10 cellular contexts compared by ENCODE assay signal in the genomic region with DNA sequence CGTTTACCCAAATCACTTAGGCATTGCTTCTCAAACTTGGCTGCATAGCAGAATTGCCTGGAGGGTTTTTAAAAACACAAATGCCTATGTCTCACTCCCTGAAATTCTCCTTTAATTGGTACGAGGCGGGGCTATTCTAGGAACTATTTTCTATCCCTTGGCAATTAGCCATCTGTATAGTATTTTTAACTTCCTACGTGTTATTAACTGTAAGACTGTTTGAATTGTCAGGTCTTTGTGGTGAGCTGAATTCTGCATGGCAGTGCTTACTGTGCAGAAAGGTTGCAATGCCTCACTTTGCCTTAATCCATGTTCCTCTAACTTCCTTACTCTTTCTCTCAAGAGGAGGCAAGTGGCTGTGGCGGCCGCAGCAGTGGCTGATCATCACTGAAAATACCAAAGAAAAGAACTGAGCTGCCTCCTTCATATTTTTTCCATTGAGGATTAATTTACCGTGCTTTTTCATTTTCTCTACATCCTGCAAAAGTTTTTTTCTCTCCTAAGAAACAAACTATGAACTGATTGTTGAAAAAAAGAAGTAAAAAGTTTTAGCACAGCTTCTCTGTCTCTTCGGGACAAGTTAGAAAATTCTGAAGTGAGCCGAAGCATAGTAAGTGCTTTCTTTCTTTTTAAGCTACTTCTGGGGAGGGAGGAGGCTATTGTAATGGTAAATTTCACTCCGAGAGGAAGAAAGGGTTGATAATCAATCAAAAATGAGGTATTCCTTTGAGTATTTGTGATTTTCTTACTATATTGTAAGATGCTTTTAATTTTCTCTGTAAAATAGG. TPM values are rescaled to one million over a fixed set of nuclear protein-coding genes. Genes with fewer than 3 reads are reported as not detected.
DNase-seq lines count a peak whose midpoint lies in the region; ATAC-seq and TF ChIP-seq lines count a peak whose summit lies in the region.
"Had no signal": no experiment of that assay in that cellular context is flagged by ENCODE, and none has a peak within 500 bp of the region (broad histone marks: within the 10 kb centered on the region; RNA-seq: fewer than 3 reads in every experiment).

A gene (plus strand): TSS at position 329 of the 788 bp plus-strand sequence. CDS start 824 bp downstream, outside the sequence.

- CTCF ChIA-PET in CD4-positive, alpha-beta T cell (lab: Charles Lee), result no interaction called here

- ATAC-seq in CD4-positive, alpha-beta T cell (ENCODE audit: poor library complexity), result no peak

- no peak for TF ChIP-seq CTCF in HFFc6 (IDR thresholded peaks at IDR 0.05)
- no peak for TF ChIP-seq CTCF in brain microvascular endothelial cell (IDR thresholded peaks at IDR 0.05; ENCODE audit: low read depth, low read length, missing control alignments)
- no peak for TF ChIP-seq CTCF in smooth muscle cell (IDR thresholded peaks at IDR 0.05; ENCODE audit: borderline replicate concordance, insufficient read depth, poor library complexity, severe bottlenecking)
- TF ChIP-seq CTCF in CD4-positive, alpha-beta T cell (IDR thresholded peaks at IDR 0.05), result no peak

- peak within 1 kb of the TSS; percentile 99 for H2AFZ ChIP-seq in smooth muscle cell (ENCODE audit: low read depth)

- H3K27ac Mint-ChIP-seq in HFFc6 (0 out of 2 replicates have a peak within 1 kb of the TSS, but pooled peaks have one; percentile 6), immature natural killer cell (peak within 1 kb of the TSS in 2 of 6 donors; percentile 11 to 28)
- no peak within 1 kb of the TSS for H3K27ac Mint-ChIP-seq in CD4-positive, alpha-beta T cell

- DNase-seq in HFFc6 (peak; percentile 29), brain microvascular endothelial cell (peak; percentile 5), immature natural killer cell (no peak), smooth muscle cell (lab: John Stamatoyannopoulos, UW; ENCODE audit: unreplicated experiment) (no peak), pons (ENCODE audit: low spot score) (no peak), epidermal melanocyte (ENCODE audit: insufficient read length, low spot score) (no peak), OCI-M2 (lab: John Stamatoyannopoulos, UW; ENCODE audit: unreplicated experiment) (no peak)
- DNase-seq in CD4-positive, alpha-beta T cell, result no peak
- DNase-seq: central memory CD4-positive, alpha-beta T cell; stimulated activated CD4-positive, alpha-beta T cell treated with anti-CD3 and anti-CD28 coated beads, Interleukin-4, amount 100 ng/mL, for 1 hour had no signal

- peaks cover 8% of the 10 kb centered on the region; the same call in 1 of the 2 replicates for H3K27me3 Mint-ChIP-seq in HFFc6 (ENCODE audit: insufficient read depth)
- peaks cover 2 to 19% (median 2%) of the 10 kb centered on the region in 3 donors for H3K27me3 Mint-ChIP-seq in immature natural killer cell (ENCODE audit: low read depth in 3 of 3)
- peaks cover 41% of the 10 kb centered on the region for H3K27me3 Mint-ChIP-seq in CD4-positive, alpha-beta T cell

- H3K4me3 ChIP-seq in brain microvascular endothelial cell (ENCODE audit: low read depth, low read length), result peak within 1 kb of the TSS; percentile 18
- H3K4me3 ChIP-seq in smooth muscle cell, result peak within 1 kb of the TSS; percentile 54

- 15% methylated on average over 10 of the region's 10 CpGs for WGBS in smooth muscle cell (ENCODE audit: low lambda C conversion rate)

- no peaks in the 10 kb centered on the region for H3K9me3 Mint-ChIP-seq in HFFc6
- H3K9me3 Mint-ChIP-seq in immature natural killer cell, result no peaks in the 10 kb centered on the region
- H3K9me3 Mint-ChIP-seq in CD4-positive, alpha-beta T cell, result no peaks in the 10 kb centered on the region

- H3K79me2 ChIP-seq in smooth muscle cell (ENCODE audit: low read depth), result no peaks in the 10 kb centered on the region

- no peaks in the 10 kb centered on the region for H4K20me1 ChIP-seq in smooth muscle cell (ENCODE audit: low read depth)

- H3K4me1 ChIP-seq in smooth muscle cell (ENCODE audit: low read depth), result peaks cover 26% of the 10 kb centered on the region

- H3K9ac ChIP-seq in smooth muscle cell (ENCODE audit: low read depth), result peak within 1 kb of the TSS; percentile 31

- H3K4me3 Mint-ChIP-seq in HFFc6, result peak within 1 kb of the TSS; percentile 81
- H3K4me3 Mint-ChIP-seq in immature natural killer cell, result peak within 1 kb of the TSS in 3 of 5 donors; percentile 28 to 66 (median 61)
- no peak within 1 kb of the TSS for H3K4me3 Mint-ChIP-seq in CD4-positive, alpha-beta T cell

- H3K4me1 Mint-ChIP-seq in HFFc6 (ENCODE audit: low read depth), result peaks cover 20% of the 10 kb centered on the region
- peaks cover 7 to 11% of the 10 kb centered on the region in 2 donors for H3K4me1 Mint-ChIP-seq in immature natural killer cell
- no peaks in the 10 kb centered on the region for H3K4me1 Mint-ChIP-seq in CD4-positive, alpha-beta T cell (ENCODE audit: low read depth)

- H3K36me3 ChIP-seq in brain microvascular endothelial cell (replicated peaks) (no peaks in the 10 kb centered on the region), smooth muscle cell (ENCODE audit: low read depth) (no peaks in the 10 kb centered on the region)

- intact Hi-C loops in CD4-positive, alpha-beta T cell (cut with DNase I, micrococcal nuclease), result loop anchor here (5.0 to 10.0 kb wide), 4 partner anchors 607 to 1000 kb away; no protein-coding TSS in a partner anchor

- no peaks in the 10 kb centered on the region for H3K36me3 Mint-ChIP-seq in HFFc6 (ENCODE audit: low read depth)
- no peaks in the 10 kb centered on the region for H3K36me3 Mint-ChIP-seq in immature natural killer cell
- no peaks in the 10 kb centered on the region for H3K36me3 Mint-ChIP-seq in CD4-positive, alpha-beta T cell (ENCODE audit: low read depth)

- POLR2A ChIA-PET in CD4-positive, alpha-beta T cell (lab: Charles Lee), result no interaction called here

- in situ Hi-C loops in brain microvascular endothelial cell (cut with HindIII; ENCODE audit: low pct_ligation_motif_present, low sequenced_read_pairs), result no loop called here

- H3K27ac ChIP-seq in brain microvascular endothelial cell, result no peak within 1 kb of the TSS
- peak within 1 kb of the TSS; percentile 58 for H3K27ac ChIP-seq in smooth muscle cell (ENCODE audit: low read depth)
- no peak within 1 kb of the TSS for H3K27ac ChIP-seq in CD4-positive, alpha-beta T cell (ENCODE audit: low read depth, low read length)

- no peaks in the 10 kb centered on the region for H3F3A ChIP-seq in smooth muscle cell (ENCODE audit: low read depth)

- H3K27me3 ChIP-seq in brain microvascular endothelial cell (replicated peaks), result no peaks in the 10 kb centered on the region
- H3K27me3 ChIP-seq in smooth muscle cell (ENCODE audit: low read depth), result no peaks in the 10 kb centered on the region
- peaks cover 25% of the 10 kb centered on the region for H3K27me3 ChIP-seq in CD4-positive, alpha-beta T cell (ENCODE audit: control insufficient read depth, insufficient read depth, low read length)

- H3K4me2 ChIP-seq in smooth muscle cell, result peak within 1 kb of the TSS; percentile 92

- H3K9me3 ChIP-seq in smooth muscle cell (replicated peaks; ENCODE audit: low read depth), result no peaks in the 10 kb centered on the region
- H3K9me3 ChIP-seq in CD4-positive, alpha-beta T cell (ENCODE audit: control insufficient read depth, low read length), result no peaks in the 10 kb centered on the region

RNA-seq across cellular contexts. Expression of the gene that starts here (rescaled TPM):
- 10 to 100 TPM; 39.1 to 98.7 (median 40.9) TPM for total RNA-seq in HFFc6 (2021; fragmentation: NEBNext Ultra II Directional; extraction: Animal tissue kit (Norgen Biotek cat#: 25700))
- polyA plus RNA-seq in immature natural killer cell, result not detected
- 25.2 and 31.9 TPM in 2 replicates for total RNA-seq in smooth muscle cell
- polyA plus RNA-seq in smooth muscle cell, result 10.0 and 22.3 TPM in 2 replicates
- total RNA-seq in CD4-positive, alpha-beta T cell, result not detected

Comparison
In these comparisons a context has a peak if more than half of its experiments do, and no peak if none do; other contexts are left out.
1. RNA of the gene that starts here (total RNA-seq): 39.1 to 98.7 TPM in HFFc6 and 25.2 to 31.9 TPM in smooth muscle cell; not detected in CD4-positive, alpha-beta T cell; every median in the first group is over 10 times any median in the second.
2. RNA of the gene that starts here (polyA plus RNA-seq): 10.0 to 22.3 TPM in smooth muscle cell; not detected in immature natural killer cell; every median in the first group is over 10 times any median in the second.
3. DNase-seq: peak in HFFc6 (single experiment) and brain microvascular endothelial cell (single experiment); none in immature natural killer cell (0 of 3), smooth muscle cell (single experiment), pons (single experiment), epidermal melanocyte (single experiment), CD4-positive, alpha-beta T cell (0 of 10) and OCI-M2 (single experiment).